9 cellular contexts compared by ENCODE assay signal in the genomic region with DNA sequence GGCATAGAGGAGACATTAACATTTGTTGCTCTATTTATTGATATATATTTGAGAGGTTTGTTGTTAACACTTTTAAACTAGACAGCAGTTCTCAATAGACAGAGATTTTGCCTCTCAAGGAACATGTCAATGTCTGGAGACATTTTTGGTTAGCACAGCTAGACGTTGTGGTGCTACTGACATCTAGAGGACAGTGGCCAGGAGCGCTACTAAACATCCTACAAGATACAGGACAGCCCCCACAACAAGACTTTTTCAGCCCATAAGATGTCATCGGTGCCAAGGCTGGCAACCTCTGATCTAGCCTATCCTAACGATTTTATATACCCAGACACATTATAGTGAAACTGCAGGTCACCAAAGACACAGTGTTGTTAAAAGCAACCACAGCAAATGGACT. TPM values are rescaled to one million over a fixed set of nuclear protein-coding genes. Genes with fewer than 3 reads are reported as not detected.
DNase-seq lines count a peak whose midpoint lies in the region; ATAC-seq and TF ChIP-seq lines count a peak whose summit lies in the region.
"Had no signal": no experiment of that assay in that cellular context is flagged by ENCODE, and none has a peak within 500 bp of the region (broad histone marks: within the 10 kb centered on the region; RNA-seq: fewer than 3 reads in every experiment).

No MANE protein-coding gene starts in this region.

- peaks cover 1% of the 10 kb centered on the region for H3K27me3 Mint-ChIP-seq in activated CD4-positive, alpha-beta memory T cell treated with anti-CD3 and anti-CD28 coated beads, Interleukin-2, amount 10 ng/mL, durations not matched to agents 7 days and 5 days

- H3K27ac Mint-ChIP-seq in activated CD4-positive, alpha-beta memory T cell treated with anti-CD3 and anti-CD28 coated beads, Interleukin-2, amount 10 ng/mL, durations not matched to agents 7 days and 5 days, result no peak overlapping the region

- CTCF ChIA-PET in activated CD4-positive, alpha-beta memory T cell treated with anti-CD3 and anti-CD28 coated beads, Interleukin-2, amount 10 ng/mL, durations not matched to agents 7 days and 5 days (lab: Charles Lee), result no interaction called here

- POLR2A ChIA-PET in activated CD4-positive, alpha-beta memory T cell treated with anti-CD3 and anti-CD28 coated beads, Interleukin-2, amount 10 ng/mL, durations not matched to agents 7 days and 5 days (lab: Charles Lee), result no interaction called here

- H3K27ac ChIP-seq in C4-2B, result no peak overlapping the region
- H3K27ac ChIP-seq: epithelial cell of prostate had no signal

- DNase-seq in LHCN-M2 (ENCODE audit: low read depth) (peak; percentile 78), fibroblast of gingiva (ENCODE audit: low read depth) (peak; percentile 45), cortex of kidney (lab: John Stamatoyannopoulos, UW) (no peak), cerebellum (ENCODE audit: low spot score) (no peak)
- DNase-seq in activated CD4-positive, alpha-beta T cell treated with anti-CD3 and anti-CD28 coated beads, Interleukin-2, amount 50 U/mL, for 48 hours, result no peak
- DNase-seq in activated CD4-positive, alpha-beta memory T cell treated with anti-CD3 and anti-CD28 coated beads, Interleukin-2, amount 10 ng/mL, durations not matched to agents 7 days and 5 days, result no peak

- TF ChIP-seq CTCF in C4-2B (conservative IDR thresholded peaks at IDR 0.05), result peak; percentile 56

- peaks cover 3% of the 10 kb centered on the region for H3K9me3 Mint-ChIP-seq in activated CD4-positive, alpha-beta memory T cell treated with anti-CD3 and anti-CD28 coated beads, Interleukin-2, amount 10 ng/mL, durations not matched to agents 7 days and 5 days

- H3K4me1 Mint-ChIP-seq in activated CD4-positive, alpha-beta memory T cell treated with anti-CD3 and anti-CD28 coated beads, Interleukin-2, amount 10 ng/mL, durations not matched to agents 7 days and 5 days, result no peaks in the 10 kb centered on the region

- H3K4me3 Mint-ChIP-seq in activated CD4-positive, alpha-beta memory T cell treated with anti-CD3 and anti-CD28 coated beads, Interleukin-2, amount 10 ng/mL, durations not matched to agents 7 days and 5 days, result no peak overlapping the region

- no peaks in the 10 kb centered on the region for H3K36me3 Mint-ChIP-seq in activated CD4-positive, alpha-beta memory T cell treated with anti-CD3 and anti-CD28 coated beads, Interleukin-2, amount 10 ng/mL, durations not matched to agents 7 days and 5 days (ENCODE audit: low read depth)

- peak; percentile 42 for ATAC-seq in GM19455 (IDR thresholded peaks at IDR 0.05; ENCODE audit: unreplicated experiment)

RNA-seq across cellular contexts. Expression of gene CTSO, which starts 18.4 kb away (rescaled TPM):
- 12.1 and 20.7 TPM in 2 replicates for total RNA-seq in LHCN-M2 (2014; rRNA removed)
- polyA plus RNA-seq in LHCN-M2 (2012), result 6.3 TPM
- 1 to 10 TPM; 5.2 to 5.3 TPM for total RNA-seq in activated CD4-positive, alpha-beta memory T cell treated with anti-CD3 and anti-CD28 coated beads, Interleukin-2, amount 10 ng/mL, durations not matched to agents 7 days and 5 days
- total RNA-seq in cerebellum, result 7.1 TPM

Comparison
In these comparisons a context has a peak if more than half of its experiments do, and no peak if none do; other contexts are left out.
1. DNase-seq: peak in LHCN-M2 (single experiment) and fibroblast of gingiva (single experiment); none in cortex of kidney (single experiment), activated CD4-positive, alpha-beta T cell treated with anti-CD3 and anti-CD28 coated beads, Interleukin-2, amount 50 U/mL, for 48 hours (0 of 2), activated CD4-positive, alpha-beta memory T cell treated with anti-CD3 and anti-CD28 coated beads, Interleukin-2, amount 10 ng/mL, durations not matched to agents 7 days and 5 days (single experiment) and cerebellum (single experiment).